Comparison of ENCODE assay signal across 1 cellular context in genomic region chr1:198691063-198691462, GRCh38.
TF ChIP-seq lines count a peak whose summit lies in the region.

No MANE protein-coding gene starts in this region.

TF ChIP-seq in HepG2, 621 proteins besides CTCF, POLR2A, EP300 and RAD21:
- no peak for TF ChIP-seq ZNF296 (CRISPR knock-in tag; conservative IDR thresholded peaks at IDR 0.05)
- TF ChIP-seq ZSCAN22 (CRISPR knock-in tag; IDR thresholded peaks at IDR 0.05) = no peak
- no peak for TF ChIP-seq CHD2 (IDR thresholded peaks at IDR 0.05; ENCODE audit: low read depth, low read length)
- TF ChIP-seq PRDM10 (CRISPR knock-in tag; IDR thresholded peaks at IDR 0.05; ENCODE audit: low read depth) = no peak
- no peak for TF ChIP-seq TCF7 (IDR thresholded peaks at IDR 0.05; ENCODE audit: low read depth)
- no peak for TF ChIP-seq RFXANK (CRISPR knock-in tag; IDR thresholded peaks at IDR 0.05)
- TF ChIP-seq ERF (CRISPR knock-in tag; IDR thresholded peaks at IDR 0.05) = no peak
- TF ChIP-seq, protein P1, sequence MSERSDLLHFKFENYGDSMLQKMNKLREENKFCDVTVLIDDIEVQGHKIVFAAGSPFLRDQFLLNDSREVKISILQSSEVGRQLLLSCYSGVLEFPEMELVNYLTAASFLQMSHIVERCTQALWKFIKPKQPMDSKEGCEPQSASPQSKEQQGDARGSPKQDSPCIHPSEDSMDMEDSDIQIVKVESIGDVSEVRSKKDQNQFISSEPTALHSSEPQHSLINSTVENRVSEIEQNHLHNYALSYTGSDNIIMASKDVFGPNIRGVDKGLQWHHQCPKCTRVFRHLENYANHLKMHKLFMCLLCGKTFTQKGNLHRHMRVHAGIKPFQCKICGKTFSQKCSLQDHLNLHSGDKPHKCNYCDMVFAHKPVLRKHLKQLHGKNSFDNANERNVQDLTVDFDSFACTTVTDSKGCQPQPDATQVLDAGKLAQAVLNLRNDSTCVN (CRISPR knock-in tag; IDR thresholded peaks at IDR 0.05; ENCODE audit: borderline replicate concordance) = no peak
- TF ChIP-seq ZSCAN31 (CRISPR knock-in tag; IDR thresholded peaks at IDR 0.05; ENCODE audit: low read depth) = no peak
- TF ChIP-seq THAP9 (CRISPR knock-in tag; IDR thresholded peaks at IDR 0.05; ENCODE audit: borderline replicate concordance) = no peak
